Comparison of ENCODE assay signal across 12 cellular contexts in the genomic region with DNA sequence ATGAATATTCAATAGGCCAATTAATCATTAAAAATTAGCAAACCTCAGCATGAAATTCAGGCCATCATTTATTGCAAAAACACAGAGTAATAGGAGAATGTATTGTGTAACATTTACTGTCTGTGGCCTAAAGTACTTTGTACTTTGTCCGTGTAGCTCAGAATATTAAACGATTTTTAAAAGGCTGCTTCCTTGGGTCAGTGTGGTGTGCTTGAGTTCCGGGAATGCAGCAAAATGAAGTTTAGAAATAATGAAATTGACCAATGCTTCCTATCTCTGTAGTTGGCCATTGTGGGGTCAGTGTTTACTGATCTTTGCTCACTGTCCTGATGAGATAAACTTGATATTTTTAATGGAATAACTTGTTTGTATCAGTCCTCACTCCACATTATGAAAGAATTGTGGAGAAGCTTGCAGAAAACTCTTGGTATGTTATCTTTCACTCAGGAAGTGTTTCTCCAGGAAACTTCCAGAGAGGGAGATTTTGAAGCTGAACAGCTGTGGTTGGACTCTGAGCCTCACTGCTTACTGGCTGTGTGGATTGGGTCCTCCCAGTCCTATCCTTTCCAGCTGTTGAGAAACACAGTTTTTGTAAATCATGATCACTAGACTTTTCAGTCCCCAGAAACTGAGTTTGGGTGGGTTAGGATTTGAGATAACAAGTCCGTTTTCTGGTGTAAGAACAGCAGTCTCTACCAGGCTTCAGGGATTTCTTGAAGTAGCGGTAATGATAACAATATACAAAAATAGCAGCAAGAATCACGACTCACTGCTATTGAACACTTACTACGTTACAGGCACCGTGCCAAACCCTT. TPM values are rescaled to one million over a fixed set of nuclear protein-coding genes. Genes with fewer than 3 reads are reported as not detected.
DNase-seq lines count a peak whose midpoint lies in the region; ATAC-seq and TF ChIP-seq lines count a peak whose summit lies in the region.
"Had no signal": no experiment of that assay in that cellular context is flagged by ENCODE, and none has a peak within 500 bp of the region (broad histone marks: within the 10 kb centered on the region; RNA-seq: fewer than 3 reads in every experiment).

No MANE protein-coding gene starts in this region.

- H3K4me1 ChIP-seq in BLaER1 treated with 17β-estradiol and CSF1 and Interleukin-3, amounts not matched to agents 10 nM and 100 nM, result peaks cover 10 to 42% (median 38%) of the 10 kb centered on the region in 10 experiments
- H3K4me1 ChIP-seq in IMR-90 (ENCODE audit: control insufficient read depth, insufficient read depth, low read length), result no peaks in the 10 kb centered on the region; the same call in 1 of the 2 replicates

- no peaks in the 10 kb centered on the region; the same call in 1 of the 2 replicates for H3K9me1 ChIP-seq in IMR-90 (ENCODE audit: insufficient read depth, low read length)

- no CpG with 5 or more reads among the region's 8 CpGs for WGBS in IMR-90 (ENCODE audit: extremely low coverage in 2 of 2, insufficient read length in 1 of 2), 2 experiments
- WGBS in lower leg skin, 2 donors, result 61 to 69% methylated on average over 8 of the region's 8 CpGs

- no peak overlapping the region for H2AFZ ChIP-seq in IMR-90 (replicated peaks; ENCODE audit: low read length, poor library complexity)

- TF ChIP-seq CTCF in IMR-90 (conservative IDR thresholded peaks at IDR 0.05; ENCODE audit: low read depth, low read length) (no peak), foreskin fibroblast (IDR thresholded peaks at IDR 0.05; ENCODE audit: low read depth, low read length) (no peak), lower leg skin (IDR thresholded peaks at IDR 0.05) (no peak)

- no peak overlapping the region for H3K4ac ChIP-seq in IMR-90 (ENCODE audit: low read depth, low read length)

- in situ Hi-C loops in IMR-90 (cut with MboI; ENCODE audit: low sequenced_read_pairs), result no loop called here

- no TSS peak for BruUV-seq in IMR-90 (replicated peaks; lab: Mats Ljungman, UMichigan)

- H3K27ac ChIP-seq in BLaER1 treated with 17β-estradiol and CSF1 and Interleukin-3, amounts not matched to agents 10 nM and 100 nM, result peak overlapping the region in 4 of 11 experiments; percentile 10 to 57 (median 45); a peak in 4 of 22 replicates
- H3K27ac ChIP-seq in IMR-90 (ENCODE audit: insufficient read depth, low read length), result peak overlapping the region; percentile 33; the same call in 1 of the 2 replicates

- no peak overlapping the region for H2AK9ac ChIP-seq in IMR-90 (replicated peaks; ENCODE audit: low read depth, low read length, poor library complexity)

- H3K36me3 ChIP-seq in BLaER1 treated with 17β-estradiol and CSF1 and Interleukin-3, amounts not matched to agents 10 nM and 100 nM, result no peaks in the 10 kb centered on the region
- peaks cover 5% of the 10 kb centered on the region for H3K36me3 ChIP-seq in IMR-90 (ENCODE audit: control insufficient read depth, insufficient read depth, low read length)

- H3K9ac ChIP-seq in BLaER1 treated with 17β-estradiol and CSF1 and Interleukin-3, amounts not matched to agents 10 nM and 100 nM, result no peak overlapping the region; a peak in 1 of 22 replicates
- H3K9ac ChIP-seq in IMR-90 (ENCODE audit: low read depth, low read length), result no peak overlapping the region; the same call in 1 of the 2 replicates

- H2AK5ac ChIP-seq in IMR-90 (ENCODE audit: low read depth, low read length), result no peak overlapping the region

- ATAC-seq in IMR-90 (ENCODE audit: low read depth) (peak; percentile 97), HG02840 (IDR thresholded peaks at IDR 0.05; ENCODE audit: low FRiP score, unreplicated experiment) (no peak)

- no peak overlapping the region for H2BK120ac ChIP-seq in IMR-90 (ENCODE audit: low read depth, low read length)

- dilution Hi-C loops in IMR-90 (cut with HindIII; ENCODE audit: low sequenced_read_pairs, unreplicated experiment), result no loop called here

- H4K5ac ChIP-seq in IMR-90 (ENCODE audit: low read depth, low read length), result no peak overlapping the region

- no peak overlapping the region for H2BK20ac ChIP-seq in IMR-90 (ENCODE audit: low read depth, low read length)

- CTCF ChIA-PET in IMR-90 (lab: Yijun Ruan, JAX), result interaction anchor here (0.5 to 1.1 kb wide), 2 partner anchors 9 to 170 kb away, joined by 3 to 7 read pairs; no protein-coding TSS in a partner anchor

- peaks cover 0 to 3% (median 0%) of the 10 kb centered on the region in 11 experiments; a peak in 1 of 22 replicates for H3K9me3 ChIP-seq in BLaER1 treated with 17β-estradiol and CSF1 and Interleukin-3, amounts not matched to agents 10 nM and 100 nM (replicated peaks in 1 of 11)
- no peaks in the 10 kb centered on the region for H3K9me3 ChIP-seq in IMR-90 (ENCODE audit: control insufficient read depth, insufficient read depth, low read length)

- no peaks in the 10 kb centered on the region for H3K27me3 ChIP-seq in BLaER1 treated with 17β-estradiol and CSF1 and Interleukin-3, amounts not matched to agents 10 nM and 100 nM
- no peaks in the 10 kb centered on the region for H3K27me3 ChIP-seq in IMR-90 (ENCODE audit: control insufficient read depth, insufficient read depth, low read length)

- no peak overlapping the region for H4K91ac ChIP-seq in IMR-90 (ENCODE audit: insufficient read depth, low read depth, low read length)

- H3K79me1 ChIP-seq in IMR-90 (ENCODE audit: low read depth in 1 of 2, low read length in 2 of 2), result no peaks in the 10 kb centered on the region

- TF ChIP-seq POLR2A in IMR-90 (IDR thresholded peaks at IDR 0.05; ENCODE audit: low read depth, low read length) (no peak), lower leg skin (IDR thresholded peaks at IDR 0.05) (no peak)

- H3K14ac ChIP-seq in IMR-90 (replicated peaks; ENCODE audit: low read depth, low read length), result no peak overlapping the region

- H4K8ac ChIP-seq in IMR-90 (ENCODE audit: low read depth in 2 of 2, low read length in 2 of 2), result no peak overlapping the region; a peak in 1 of 4 replicates

- no peak overlapping the region for H3K56ac ChIP-seq in IMR-90 (ENCODE audit: extremely low read depth, insufficient read depth, low read length)

- peak overlapping the region in 9 of 11 experiments; percentile 9 to 87 (median 35); a peak in 14 of 22 replicates for H3K4me2 ChIP-seq in BLaER1 treated with 17β-estradiol and CSF1 and Interleukin-3, amounts not matched to agents 10 nM and 100 nM
- peak overlapping the region; percentile 44; the same call in 1 of the 2 replicates for H3K4me2 ChIP-seq in IMR-90 (ENCODE audit: low read depth, low read length)

- TF ChIP-seq RAD21 in IMR-90 (IDR thresholded peaks at IDR 0.05; ENCODE audit: low read length), result no peak

- POLR2A ChIA-PET in IMR-90 (lab: Charles Lee; ENCODE audit: unreplicated experiment), result interaction anchor here (0.6 kb wide), 1 partner anchor 13 kb away, joined by 3 read pairs; no protein-coding TSS in a partner anchor

- H3K18ac ChIP-seq in IMR-90 (ENCODE audit: low read depth, low read length), result no peak overlapping the region

- H4K20me1 ChIP-seq in BLaER1 treated with 17β-estradiol and CSF1 and Interleukin-3, amounts not matched to agents 10 nM and 100 nM, result no peaks in the 10 kb centered on the region
- H4K20me1 ChIP-seq in IMR-90 (ENCODE audit: insufficient read depth, low read length), result no peaks in the 10 kb centered on the region

- H2BK15ac ChIP-seq in IMR-90 (ENCODE audit: low read depth, low read length), result no peak overlapping the region

- intact Hi-C loops in IMR-90 (cut with micrococcal nuclease), result no loop called here
- intact Hi-C loops in lower leg skin (cut with DNase I; ENCODE audit: low total_unique reads), result no loop called here

- DNase-seq in IMR-90 (peak; percentile 53), foreskin fibroblast (peak; percentile 12 to 30), myocyte (ENCODE audit: low read depth) (peak; percentile 18), HPDE6-E6E7 (ENCODE audit: extremely low spot score) (no peak), activated gamma-delta T cell treated with Interleukin-2 at 50 U/mL for 16 hours (no peak), lower leg skin (ENCODE audit: low spot score in 2 of 2) (no peak)
- DNase-seq: activated B cell treated with CpG ODN at 0.5 μM for 24 hours; activated naive CD4-positive, alpha-beta T cell; dermis blood vessel endothelial cell; occipital lobe had no signal

- H3K23ac ChIP-seq in IMR-90 (ENCODE audit: low read depth, low read length), result no peak overlapping the region

- no peak overlapping the region for H3K4me3 ChIP-seq in BLaER1 treated with 17β-estradiol and CSF1 and Interleukin-3, amounts not matched to agents 10 nM and 100 nM
- no peak overlapping the region for H3K4me3 ChIP-seq in IMR-90 (ENCODE audit: insufficient read depth, low read depth, low read length)
- no peak overlapping the region for H3K4me3 ChIP-seq in foreskin fibroblast (ENCODE audit: low read depth in 1 of 2, low read length in 2 of 2)
- no peak overlapping the region for H3K4me3 ChIP-seq in lower leg skin (ENCODE audit: low read depth, poor library complexity, severe bottlenecking)

- peak overlapping the region; percentile 35 for H2BK5ac ChIP-seq in IMR-90 (ENCODE audit: low read depth, low read length, poor library complexity, severe bottlenecking)

TF ChIP-seq in IMR-90, 13 proteins besides CTCF, POLR2A, EP300 and RAD21:
- no peak for TF ChIP-seq NFE2L2 (IDR thresholded peaks at IDR 0.05; ENCODE audit: low read depth, low read length)
- no peak for TF ChIP-seq BHLHE40 (IDR thresholded peaks at IDR 0.05; ENCODE audit: low read depth, low read length)
- peak; percentile 54 for TF ChIP-seq CEBPB (IDR thresholded peaks at IDR 0.05; ENCODE audit: low read depth, low read length)

RNA-seq across cellular contexts. Expression of a gene that starts 19.2 kb away (rescaled TPM):
- total RNA-seq in IMR-90 (2012; rRNA removed) (0.18 and 0.28 TPM in 2 replicates), myocyte (0.31 and 0.51 TPM in 2 replicates), lower leg skin (1 to 10 TPM; 1.9 to 3.9 (median 2.4) TPM)
- polyA plus RNA-seq in IMR-90 (2012; rRNA removed), result 0.55 and 0.72 TPM in 2 replicates
- 0.05 and 0.16 TPM in 2 replicates for polyA plus RNA-seq in IMR-90 (2012; cell fraction: cytosol; rRNA removed)
- polyA plus RNA-seq in IMR-90 (2012; cell fraction: nucleus; rRNA removed; ENCODE audit: low replicate concordance), result 0.09 and 0.33 TPM in 2 replicates
- polyA plus RNA-seq in myocyte (2012), result 0.67 TPM

RNA-seq across cellular contexts. Expression of a gene that starts 19.4 kb away (rescaled TPM):
- 0.36 and 0.56 TPM in 2 replicates for total RNA-seq in IMR-90 (2012; rRNA removed)
- 2.6 TPM in 2 replicates for polyA plus RNA-seq in IMR-90 (2012; rRNA removed)
- 0.71 and 3.2 TPM in 2 replicates for polyA plus RNA-seq in IMR-90 (2012; cell fraction: cytosol; rRNA removed)
- 8.2 and 12.5 TPM in 2 replicates for polyA plus RNA-seq in IMR-90 (2012; cell fraction: nucleus; rRNA removed; ENCODE audit: low replicate concordance)
- total RNA-seq in myocyte, result 1.4 and 2.2 TPM in 2 replicates
- 4.3 TPM for polyA plus RNA-seq in myocyte (2012)
- total RNA-seq in lower leg skin, result 1 to 10 TPM; 4.3 to 8.6 (median 5.6) TPM

Comparison
In these comparisons a context has a peak if more than half of its experiments do, and no peak if none do; other contexts are left out.
1. DNase-seq: peak in IMR-90 (single experiment), foreskin fibroblast (2 of 2) and myocyte (single experiment); none in HPDE6-E6E7 (single experiment), activated gamma-delta T cell treated with Interleukin-2 at 50 U/mL for 16 hours (single experiment) and lower leg skin (0 of 2).